Comparison of ENCODE assay signal across 1 cellular context in the genomic region with DNA sequence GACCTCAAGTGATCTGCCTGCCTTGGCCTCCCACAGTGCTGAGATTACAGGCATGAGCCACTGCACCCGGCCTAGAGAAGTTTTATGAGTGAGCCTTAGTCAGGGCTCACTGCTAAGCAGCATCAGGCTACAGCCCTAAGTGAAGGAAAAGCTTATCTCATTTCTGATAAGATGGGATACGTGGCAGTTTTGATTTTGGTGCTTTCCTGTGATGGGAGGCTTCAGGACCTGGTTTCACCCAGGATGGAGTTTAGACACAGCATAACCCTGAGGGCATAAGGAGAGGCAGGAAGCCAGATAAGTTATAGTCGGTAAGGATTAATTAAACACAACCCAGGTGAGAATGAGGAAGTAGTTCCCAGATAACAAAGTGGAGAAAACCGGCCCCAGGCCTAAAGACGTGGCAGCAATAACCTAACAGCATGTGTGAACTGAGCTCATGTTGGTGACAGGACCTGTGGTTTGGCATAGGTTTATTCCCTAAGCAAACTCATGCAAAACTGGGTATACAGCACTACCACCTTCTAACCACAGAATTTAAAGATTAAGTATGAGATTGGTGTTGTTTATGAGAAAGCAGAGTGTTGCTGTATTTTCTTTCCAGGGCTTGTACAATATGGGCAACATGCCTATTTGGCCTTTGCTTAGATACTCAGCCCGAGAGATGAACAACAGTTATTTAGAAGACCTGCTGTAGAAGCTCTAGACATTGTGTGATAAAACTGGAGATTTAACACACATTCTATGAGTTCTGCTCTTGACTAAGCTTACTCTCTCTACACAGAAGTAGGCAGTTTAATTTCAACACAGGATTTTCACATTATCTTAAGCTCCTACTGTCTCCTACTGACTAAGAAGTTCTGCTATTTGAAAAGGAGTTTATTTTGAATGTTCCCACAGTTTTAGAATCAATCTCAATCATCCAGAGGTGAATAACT.
TF ChIP-seq lines count a peak whose summit lies in the region.

No MANE protein-coding gene starts in this region.

TF ChIP-seq in H1, 55 proteins besides CTCF, POLR2A, EP300 and RAD21 (continued from another document):
- TF ChIP-seq, protein P1, sequence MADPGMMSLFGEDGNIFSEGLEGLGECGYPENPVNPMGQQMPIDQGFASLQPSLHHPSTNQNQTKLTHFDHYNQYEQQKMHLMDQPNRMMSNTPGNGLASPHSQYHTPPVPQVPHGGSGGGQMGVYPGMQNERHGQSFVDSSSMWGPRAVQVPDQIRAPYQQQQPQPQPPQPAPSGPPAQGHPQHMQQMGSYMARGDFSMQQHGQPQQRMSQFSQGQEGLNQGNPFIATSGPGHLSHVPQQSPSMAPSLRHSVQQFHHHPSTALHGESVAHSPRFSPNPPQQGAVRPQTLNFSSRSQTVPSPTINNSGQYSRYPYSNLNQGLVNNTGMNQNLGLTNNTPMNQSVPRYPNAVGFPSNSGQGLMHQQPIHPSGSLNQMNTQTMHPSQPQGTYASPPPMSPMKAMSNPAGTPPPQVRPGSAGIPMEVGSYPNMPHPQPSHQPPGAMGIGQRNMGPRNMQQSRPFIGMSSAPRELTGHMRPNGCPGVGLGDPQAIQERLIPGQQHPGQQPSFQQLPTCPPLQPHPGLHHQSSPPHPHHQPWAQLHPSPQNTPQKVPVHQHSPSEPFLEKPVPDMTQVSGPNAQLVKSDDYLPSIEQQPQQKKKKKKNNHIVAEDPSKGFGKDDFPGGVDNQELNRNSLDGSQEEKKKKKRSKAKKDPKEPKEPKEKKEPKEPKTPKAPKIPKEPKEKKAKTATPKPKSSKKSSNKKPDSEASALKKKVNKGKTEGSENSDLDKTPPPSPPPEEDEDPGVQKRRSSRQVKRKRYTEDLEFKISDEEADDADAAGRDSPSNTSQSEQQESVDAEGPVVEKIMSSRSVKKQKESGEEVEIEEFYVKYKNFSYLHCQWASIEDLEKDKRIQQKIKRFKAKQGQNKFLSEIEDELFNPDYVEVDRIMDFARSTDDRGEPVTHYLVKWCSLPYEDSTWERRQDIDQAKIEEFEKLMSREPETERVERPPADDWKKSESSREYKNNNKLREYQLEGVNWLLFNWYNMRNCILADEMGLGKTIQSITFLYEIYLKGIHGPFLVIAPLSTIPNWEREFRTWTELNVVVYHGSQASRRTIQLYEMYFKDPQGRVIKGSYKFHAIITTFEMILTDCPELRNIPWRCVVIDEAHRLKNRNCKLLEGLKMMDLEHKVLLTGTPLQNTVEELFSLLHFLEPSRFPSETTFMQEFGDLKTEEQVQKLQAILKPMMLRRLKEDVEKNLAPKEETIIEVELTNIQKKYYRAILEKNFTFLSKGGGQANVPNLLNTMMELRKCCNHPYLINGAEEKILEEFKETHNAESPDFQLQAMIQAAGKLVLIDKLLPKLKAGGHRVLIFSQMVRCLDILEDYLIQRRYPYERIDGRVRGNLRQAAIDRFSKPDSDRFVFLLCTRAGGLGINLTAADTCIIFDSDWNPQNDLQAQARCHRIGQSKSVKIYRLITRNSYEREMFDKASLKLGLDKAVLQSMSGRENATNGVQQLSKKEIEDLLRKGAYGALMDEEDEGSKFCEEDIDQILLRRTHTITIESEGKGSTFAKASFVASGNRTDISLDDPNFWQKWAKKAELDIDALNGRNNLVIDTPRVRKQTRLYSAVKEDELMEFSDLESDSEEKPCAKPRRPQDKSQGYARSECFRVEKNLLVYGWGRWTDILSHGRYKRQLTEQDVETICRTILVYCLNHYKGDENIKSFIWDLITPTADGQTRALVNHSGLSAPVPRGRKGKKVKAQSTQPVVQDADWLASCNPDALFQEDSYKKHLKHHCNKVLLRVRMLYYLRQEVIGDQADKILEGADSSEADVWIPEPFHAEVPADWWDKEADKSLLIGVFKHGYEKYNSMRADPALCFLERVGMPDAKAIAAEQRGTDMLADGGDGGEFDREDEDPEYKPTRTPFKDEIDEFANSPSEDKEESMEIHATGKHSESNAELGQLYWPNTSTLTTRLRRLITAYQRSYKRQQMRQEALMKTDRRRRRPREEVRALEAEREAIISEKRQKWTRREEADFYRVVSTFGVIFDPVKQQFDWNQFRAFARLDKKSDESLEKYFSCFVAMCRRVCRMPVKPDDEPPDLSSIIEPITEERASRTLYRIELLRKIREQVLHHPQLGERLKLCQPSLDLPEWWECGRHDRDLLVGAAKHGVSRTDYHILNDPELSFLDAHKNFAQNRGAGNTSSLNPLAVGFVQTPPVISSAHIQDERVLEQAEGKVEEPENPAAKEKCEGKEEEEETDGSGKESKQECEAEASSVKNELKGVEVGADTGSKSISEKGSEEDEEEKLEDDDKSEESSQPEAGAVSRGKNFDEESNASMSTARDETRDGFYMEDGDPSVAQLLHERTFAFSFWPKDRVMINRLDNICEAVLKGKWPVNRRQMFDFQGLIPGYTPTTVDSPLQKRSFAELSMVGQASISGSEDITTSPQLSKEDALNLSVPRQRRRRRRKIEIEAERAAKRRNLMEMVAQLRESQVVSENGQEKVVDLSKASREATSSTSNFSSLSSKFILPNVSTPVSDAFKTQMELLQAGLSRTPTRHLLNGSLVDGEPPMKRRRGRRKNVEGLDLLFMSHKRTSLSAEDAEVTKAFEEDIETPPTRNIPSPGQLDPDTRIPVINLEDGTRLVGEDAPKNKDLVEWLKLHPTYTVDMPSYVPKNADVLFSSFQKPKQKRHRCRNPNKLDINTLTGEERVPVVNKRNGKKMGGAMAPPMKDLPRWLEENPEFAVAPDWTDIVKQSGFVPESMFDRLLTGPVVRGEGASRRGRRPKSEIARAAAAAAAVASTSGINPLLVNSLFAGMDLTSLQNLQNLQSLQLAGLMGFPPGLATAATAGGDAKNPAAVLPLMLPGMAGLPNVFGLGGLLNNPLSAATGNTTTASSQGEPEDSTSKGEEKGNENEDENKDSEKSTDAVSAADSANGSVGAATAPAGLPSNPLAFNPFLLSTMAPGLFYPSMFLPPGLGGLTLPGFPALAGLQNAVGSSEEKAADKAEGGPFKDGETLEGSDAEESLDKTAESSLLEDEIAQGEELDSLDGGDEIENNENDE (IDR thresholded peaks at IDR 0.05; ENCODE audit: insufficient replicate concordance, low read length): no peak
- no peak for TF ChIP-seq TBP (IDR thresholded peaks at IDR 0.05; ENCODE audit: low read depth, low read length)
- TF ChIP-seq CEBPB (IDR thresholded peaks at IDR 0.05; ENCODE audit: low read depth, low read length): no peak
- TF ChIP-seq TAF1 (IDR thresholded peaks at IDR 0.05; ENCODE audit: low read depth, low read length): no peak
- no peak for TF ChIP-seq SIX5 (IDR thresholded peaks at IDR 0.05; ENCODE audit: low read depth, low read length)
- TF ChIP-seq GABPA (IDR thresholded peaks at IDR 0.05; ENCODE audit: borderline replicate concordance, insufficient read depth, low read length): no peak
- TF ChIP-seq SP1 (IDR thresholded peaks at IDR 0.05; ENCODE audit: low read depth, low read length): no peak
- no peak for TF ChIP-seq RXRA (IDR thresholded peaks at IDR 0.05; ENCODE audit: insufficient read depth, low read depth, low read length)
- TF ChIP-seq TEAD4 (IDR thresholded peaks at IDR 0.05; ENCODE audit: low read depth, low read length): no peak
- no peak for TF ChIP-seq CTBP2 (IDR thresholded peaks at IDR 0.05; ENCODE audit: borderline replicate concordance, insufficient read depth, insufficient read length, low read length)
- TF ChIP-seq RFX5 (IDR thresholded peaks at IDR 0.05; ENCODE audit: borderline replicate concordance, low read depth, low read length): no peak
- no peak for TF ChIP-seq GTF2F1 (IDR thresholded peaks at IDR 0.05; ENCODE audit: borderline replicate concordance, low read depth, low read length)
